Comparison of ENCODE assay signal across 1 cellular context in genomic region chr19:55641376-55642152, GRCh38.
TF ChIP-seq lines count a peak whose summit lies in the region.

No MANE protein-coding gene starts in this region.

TF ChIP-seq in GM12878, 131 proteins besides CTCF, POLR2A, EP300 and RAD21 (continues in another document):
- TF ChIP-seq CUX1 (IDR thresholded peaks at IDR 0.05; ENCODE audit: insufficient replicate concordance, low read depth, low read length): no peak
- TF ChIP-seq E4F1 (IDR thresholded peaks at IDR 0.05; ENCODE audit: borderline replicate concordance, partially characterized antibody): no peak
- TF ChIP-seq MYB (IDR thresholded peaks at IDR 0.05; ENCODE audit: borderline replicate concordance, low read depth, low read length): no peak
- no peak for TF ChIP-seq HSF1 (IDR thresholded peaks at IDR 0.05; ENCODE audit: low read depth, low read length)
- no peak for TF ChIP-seq SIN3A (IDR thresholded peaks at IDR 0.05; ENCODE audit: low read depth, low read length)
- TF ChIP-seq BCLAF1 (IDR thresholded peaks at IDR 0.05): no peak
- TF ChIP-seq PKNOX1 (IDR thresholded peaks at IDR 0.05): no peak
- TF ChIP-seq BCL3 (IDR thresholded peaks at IDR 0.05; ENCODE audit: borderline replicate concordance, insufficient read depth, low read depth, low read length, poor library complexity, severe bottlenecking): no peak
- TF ChIP-seq JUNB (IDR thresholded peaks at IDR 0.05): no peak
- TF ChIP-seq NR2C1 (IDR thresholded peaks at IDR 0.05): no peak
- TF ChIP-seq NBN (IDR thresholded peaks at IDR 0.05): peak; percentile 56; the same call in 1 of the 2 replicates
- TF ChIP-seq LARP7 (IDR thresholded peaks at IDR 0.05): no peak
- no peak for TF ChIP-seq ELK1 (IDR thresholded peaks at IDR 0.05; ENCODE audit: low read depth, low read length)
- TF ChIP-seq CBFB (IDR thresholded peaks at IDR 0.05; ENCODE audit: low read depth): no peak
- TF ChIP-seq NFXL1 (IDR thresholded peaks at IDR 0.05; ENCODE audit: borderline replicate concordance): no peak
- TF ChIP-seq RFX5 (IDR thresholded peaks at IDR 0.05; ENCODE audit: low read depth, low read length): no peak
- TF ChIP-seq ZBTB4 (CRISPR knock-in tag; IDR thresholded peaks at IDR 0.05): no peak
- no peak for TF ChIP-seq CHD1 (IDR thresholded peaks at IDR 0.05; ENCODE audit: low read depth, low read length)
- no peak for TF ChIP-seq BHLHE40 (IDR thresholded peaks at IDR 0.05; ENCODE audit: borderline replicate concordance in 1 of 2, low read depth in 2 of 2, low read length in 1 of 2)
- TF ChIP-seq POLR2AphosphoS5 (IDR thresholded peaks at IDR 0.05; ENCODE audit: low read length): no peak
- TF ChIP-seq ZNF622 (IDR thresholded peaks at IDR 0.05): no peak
- no peak for TF ChIP-seq STAT3 (IDR thresholded peaks at IDR 0.05; ENCODE audit: low read depth, low read length)
- no peak for TF ChIP-seq TCF7 (IDR thresholded peaks at IDR 0.05; ENCODE audit: borderline replicate concordance)
- TF ChIP-seq ATF3 (IDR thresholded peaks at IDR 0.05; ENCODE audit: borderline replicate concordance, extremely low read depth, low read depth, low read length): no peak
- TF ChIP-seq CREB1 (IDR thresholded peaks at IDR 0.05; ENCODE audit: low read depth): no peak
- TF ChIP-seq RB1 (IDR thresholded peaks at IDR 0.05; ENCODE audit: borderline replicate concordance): no peak
- no peak for TF ChIP-seq ZZZ3 (IDR thresholded peaks at IDR 0.05; ENCODE audit: control insufficient read depth, insufficient read length, low read depth)
- TF ChIP-seq ZNF687 (IDR thresholded peaks at IDR 0.05): no peak
